Comparison of ENCODE assay signal across 13 cellular contexts in genomic region chr10:519716-520401, GRCh38.
"Had no signal": no experiment of that assay in that cellular context is flagged by ENCODE, and none has a peak within 500 bp of the region (broad histone marks: within the 10 kb centered on the region; RNA-seq: fewer than 3 reads in every experiment).

No MANE protein-coding gene starts in this region.

- H3K4me3 ChIP-seq: heart right ventricle, psoas muscle had no signal

- H3K9me3 Mint-ChIP-seq: activated naive CD4-positive, alpha-beta T cell treated with anti-CD3 and anti-CD28 coated beads, Interleukin-2, amount 10 ng/mL, durations not matched to agents 7 days and 5 days; natural killer cell treated with Interleukin-12 subunit alpha and Interleukin-12 subunit beta and Interleukin-15 and Interleukin-18, amount 100 ng/mL, for 72 hours had no signal

- H3K27ac ChIP-seq: heart right ventricle, psoas muscle, WERI-Rb-1 had no signal

- DNase-seq: activated CD4-positive, alpha-beta T cell treated with anti-CD3 and anti-CD28 coated beads for 4 hours; activated CD8-positive, alpha-beta memory T cell treated with anti-CD3 and anti-CD28 coated beads, Interleukin-2, amount 50 U/mL, for 48 hours; activated CD8-positive, alpha-beta T cell treated with anti-CD3 and anti-CD28 coated beads, Interleukin-2, amount 10 ng/mL, durations not matched to agents 7 days and 5 days; activated naive CD4-positive, alpha-beta T cell treated with anti-CD3 and anti-CD28 coated beads, Interleukin-2, amount 10 ng/mL, durations not matched to agents 7 days and 5 days; caudate nucleus; cortex of kidney; effector CD8-positive, alpha-beta T cell; heart right ventricle; psoas muscle; stimulated activated CD4-positive, alpha-beta T cell treated with anti-CD3 and anti-CD28 coated beads, Interleukin-4, amount 100 ng/mL, for 4 hours had no signal

- H3K4me1 Mint-ChIP-seq: activated naive CD4-positive, alpha-beta T cell treated with anti-CD3 and anti-CD28 coated beads, Interleukin-2, amount 10 ng/mL, durations not matched to agents 7 days and 5 days had no signal

- H3K27ac Mint-ChIP-seq: activated CD8-positive, alpha-beta T cell treated with anti-CD3 and anti-CD28 coated beads, Interleukin-2, amount 10 ng/mL, durations not matched to agents 7 days and 5 days; activated naive CD4-positive, alpha-beta T cell treated with anti-CD3 and anti-CD28 coated beads, Interleukin-2, amount 10 ng/mL, durations not matched to agents 7 days and 5 days; natural killer cell treated with Interleukin-12 subunit alpha and Interleukin-12 subunit beta and Interleukin-15 and Interleukin-18, amount 100 ng/mL, for 72 hours had no signal

- ATAC-seq: activated CD8-positive, alpha-beta T cell treated with anti-CD3 and anti-CD28 coated beads, Interleukin-2, amount 10 ng/mL, durations not matched to agents 7 days and 5 days; left lobe of liver; natural killer cell treated with Interleukin-12 subunit alpha and Interleukin-12 subunit beta and Interleukin-15 and Interleukin-18, amount 100 ng/mL, for 72 hours had no signal

- H3K36me3 Mint-ChIP-seq: activated naive CD4-positive, alpha-beta T cell treated with anti-CD3 and anti-CD28 coated beads, Interleukin-2, amount 10 ng/mL, durations not matched to agents 7 days and 5 days; natural killer cell treated with Interleukin-12 subunit alpha and Interleukin-12 subunit beta and Interleukin-15 and Interleukin-18, amount 100 ng/mL, for 72 hours had no signal

- H3K27me3 ChIP-seq: heart right ventricle had no signal

- H3K4me3 Mint-ChIP-seq: activated CD8-positive, alpha-beta T cell treated with anti-CD3 and anti-CD28 coated beads, Interleukin-2, amount 10 ng/mL, durations not matched to agents 7 days and 5 days; activated naive CD4-positive, alpha-beta T cell treated with anti-CD3 and anti-CD28 coated beads, Interleukin-2, amount 10 ng/mL, durations not matched to agents 7 days and 5 days; natural killer cell treated with Interleukin-12 subunit alpha and Interleukin-12 subunit beta and Interleukin-15 and Interleukin-18, amount 100 ng/mL, for 72 hours had no signal

- H3K9me3 ChIP-seq: heart right ventricle, psoas muscle had no signal

- H3K36me3 ChIP-seq: WERI-Rb-1 had no signal
